8 cellular contexts compared by ENCODE assay signal in the genomic region with DNA sequence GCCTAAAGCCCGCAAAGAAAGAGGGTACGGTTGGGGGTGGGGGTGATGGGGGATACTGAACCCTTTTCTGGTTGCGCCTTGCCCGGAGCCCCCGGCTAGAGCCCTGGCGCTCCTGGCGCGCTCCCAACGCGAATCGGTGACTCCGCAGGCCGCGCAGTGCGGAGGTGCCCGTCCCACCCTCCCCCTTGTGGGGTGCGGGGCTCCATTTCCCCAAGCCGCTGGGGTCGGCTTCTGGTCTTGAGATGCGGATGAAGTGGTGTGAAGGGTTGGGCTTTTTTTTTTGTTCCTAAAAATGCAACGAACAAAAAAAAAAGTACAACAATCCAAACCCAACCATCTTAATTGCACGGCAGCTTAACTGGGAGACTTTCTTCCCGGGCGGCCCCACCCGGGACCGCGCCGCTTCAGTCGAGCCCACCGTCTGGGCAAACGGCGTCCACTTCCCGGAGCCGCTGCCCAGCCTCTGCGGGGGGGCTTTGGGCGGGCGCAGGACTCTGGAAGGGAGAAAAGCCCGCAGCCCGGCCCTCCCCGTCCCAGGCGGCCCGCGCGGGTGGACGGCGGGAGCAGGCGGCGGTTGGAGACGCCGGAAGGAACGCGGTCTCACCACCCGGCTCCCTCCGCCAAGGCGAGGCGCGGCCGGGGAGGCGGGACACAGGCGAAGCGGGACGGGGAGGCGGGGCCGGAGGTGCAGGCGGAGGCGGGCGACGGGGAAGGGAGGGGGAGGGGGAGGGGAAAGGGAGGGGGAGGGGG. TPM values are rescaled to one million over a fixed set of nuclear protein-coding genes. Genes with fewer than 3 reads are reported as not detected.
A peak's percentile ranks its signal among the peaks of the same experiment; 100 is the strongest.
DNase-seq lines count a peak whose midpoint lies in the region; ATAC-seq and TF ChIP-seq lines count a peak whose summit lies in the region.

No MANE protein-coding gene starts in this region.

- peaks cover 36% of the 10 kb centered on the region for H3K4me1 Mint-ChIP-seq in CD14-positive monocyte

- intact Hi-C loops in CD14-positive monocyte (cut with micrococcal nuclease) = loop anchor here (5.0 to 10.0 kb wide), 9 partner anchors 59 to 921 kb away; partner anchors contain the start of gene SPRYD7 (in 1 of the 2)
- intact Hi-C loops in OCI-LY7 (cut with micrococcal nuclease; ENCODE audit: unreplicated experiment) = loop anchor here (2.0 to 10.0 kb wide), 7 partner anchors 86 to 916 kb away; no protein-coding TSS in a partner anchor

- no peaks in the 10 kb centered on the region for H3K9me2 ChIP-seq in OCI-LY7 (ENCODE audit: insufficient read depth, low read length)

- peak overlapping the region; percentile 60 for H3K27ac ChIP-seq in OCI-LY7 (ENCODE audit: low read depth, low read length, poor library complexity, severe bottlenecking)
- peak overlapping the region; percentile 90 for H3K27ac ChIP-seq in epithelial cell of prostate

- no peaks in the 10 kb centered on the region for H3K9me3 ChIP-seq in OCI-LY7 (ENCODE audit: low read length)

- peak; percentile 47 for ATAC-seq in GM19351 (IDR thresholded peaks at IDR 0.05; ENCODE audit: unreplicated experiment)
- peak; percentile 47 for ATAC-seq in HG03521 (IDR thresholded peaks at IDR 0.05; ENCODE audit: unreplicated experiment)

- CTCF ChIA-PET in OCI-LY7 (lab: Charles Lee; ENCODE audit: unreplicated experiment) = interaction anchor here (0.5 to 1.5 kb wide), 4 partner anchors 84 to 915 kb away, joined by 3 to 7 read pairs (median 4); no protein-coding TSS in a partner anchor

- H3K36me3 ChIP-seq in OCI-LY7 (ENCODE audit: insufficient read depth, low read length) = peaks cover 71% of the 10 kb centered on the region

- peaks cover 29 to 38% of the 10 kb centered on the region in 2 donors for H3K36me3 Mint-ChIP-seq in CD14-positive monocyte

- peak overlapping the region; percentile 68 for H3K4me3 ChIP-seq in OCI-LY7 (ENCODE audit: low read depth, low read length, poor library complexity, severe bottlenecking)

- H3K4me1 ChIP-seq in OCI-LY7 (ENCODE audit: insufficient read depth, low read length, poor library complexity, severe bottlenecking) = peaks cover 39% of the 10 kb centered on the region

- no peaks in the 10 kb centered on the region for H3K9me3 Mint-ChIP-seq in CD14-positive monocyte

- POLR2A ChIA-PET in OCI-LY7 (lab: Charles Lee) = interaction anchor here (0.6 to 1.2 kb wide), 3 partner anchors 20 to 86 kb away, joined by 3 to 6 read pairs (median 3); no protein-coding TSS in a partner anchor

- H3K27me3 Mint-ChIP-seq in CD14-positive monocyte (ENCODE audit: low read depth in 3 of 3) = no peaks in the 10 kb centered on the region

- no TSS peak for BruUV-seq in OCI-LY7 (replicated peaks; lab: Mats Ljungman, UMichigan)

- peak overlapping the region; percentile 68 to 92 (median 89) for H3K27ac Mint-ChIP-seq in CD14-positive monocyte

- H3K4me3 Mint-ChIP-seq in CD14-positive monocyte = peak overlapping the region; percentile 81 to 86

- H2AFZ ChIP-seq in OCI-LY7 (ENCODE audit: low read length) = peak overlapping the region; percentile 88

- H3K79me2 ChIP-seq in OCI-LY7 (ENCODE audit: insufficient read depth, low read depth, low read length) = peaks cover 33% of the 10 kb centered on the region

- peaks cover 4% of the 10 kb centered on the region; the same call in 1 of the 2 replicates for H4K20me1 ChIP-seq in OCI-LY7 (ENCODE audit: insufficient read depth, low read length)

- peak; percentile 90 for DNase-seq in CD14-positive monocyte (ENCODE audit: low spot score)
- peak; percentile 89 for DNase-seq in OCI-LY7 (ENCODE audit: low spot score)
- peak; percentile 82 for DNase-seq in activated T-cell treated with anti-CD3 and anti-CD28 coated beads for 4 hours
- peak; percentile 66 for DNase-seq in epithelial cell of prostate (ENCODE audit: low read depth, low spot score)
- DNase-seq in mucosa of gallbladder (ENCODE audit: low spot score) = peak; percentile 91
- DNase-seq in stimulated activated CD8-positive, alpha-beta memory T cell treated with anti-CD3 and anti-CD28 coated beads, Interleukin-2, amount 100 ng/mL, for 48 hours (ENCODE audit: low read depth in 2 of 2) = peak; percentile 78 to 81

- H3K4me2 ChIP-seq in OCI-LY7 (ENCODE audit: low read length) = peak overlapping the region; percentile 79

- TF ChIP-seq CTCF in CD14-positive monocyte (IDR thresholded peaks at IDR 0.05) = no peak
- no peak for TF ChIP-seq CTCF in OCI-LY7 (conservative IDR thresholded peaks at IDR 0.05; ENCODE audit: low read length)

RNA-seq across cellular contexts. Expression of gene TRIM13, which starts 0.5 kb away (rescaled TPM):
- polyA plus RNA-seq in CD14-positive monocyte = 1 to 10 TPM; 5.8 to 6.1 TPM
- 9.5 and 12.5 TPM in 2 replicates for total RNA-seq in OCI-LY7 (2014; rRNA removed; shearing (Covaris generic))
- total RNA-seq in OCI-LY7 (2022) (13.8 and 14.3 TPM in 2 replicates), mucosa of gallbladder (25.5 TPM)

RNA-seq across cellular contexts. Expression of gene KCNRG, which starts 18.9 kb away (rescaled TPM):
- polyA plus RNA-seq in CD14-positive monocyte = under 1 TPM in 1 of 2 donors, not detected in 1; 0.15 TPM
- 0.28 TPM in 1 of 2 replicates, not detected in the other for total RNA-seq in OCI-LY7 (2014; rRNA removed; shearing (Covaris generic))
- total RNA-seq in OCI-LY7 (2022) (not detected in 2 replicates), mucosa of gallbladder (0.26 TPM)

Comparison
In these comparisons a context has a peak if more than half of its experiments do, and no peak if none do; other contexts are left out.
1. Peak in every context shown above with its lines: DNase-seq, ATAC-seq, H3K4me3 ChIP-seq and H3K27ac ChIP-seq.